Comparison of ENCODE assay signal across 8 cellular contexts in the genomic region with DNA sequence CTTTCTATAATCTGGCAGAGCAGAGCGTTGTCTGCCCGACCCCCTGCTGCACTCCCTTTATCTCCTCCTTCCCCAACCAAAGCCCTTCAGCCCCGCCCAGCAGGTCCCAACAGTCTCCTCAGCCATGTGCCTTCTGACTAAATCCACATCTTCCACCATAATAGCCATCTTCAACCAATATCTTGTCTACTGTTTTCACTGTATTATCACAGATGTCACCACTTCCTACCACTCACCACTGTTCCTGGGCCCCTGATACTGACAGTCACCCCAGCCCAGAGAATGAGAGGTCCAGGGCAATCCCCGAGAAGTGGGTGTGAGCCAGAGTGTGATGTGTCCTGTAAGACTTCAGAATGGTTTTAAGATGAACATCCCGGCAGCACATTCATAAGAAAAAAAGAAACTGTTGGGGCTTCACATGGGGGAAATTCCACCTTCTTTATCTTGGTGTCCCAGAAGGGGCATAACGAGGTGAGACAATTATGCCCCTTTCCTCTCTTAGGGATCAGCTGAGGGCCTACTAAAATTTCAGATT. TPM values are rescaled to one million over a fixed set of nuclear protein-coding genes. Genes with fewer than 3 reads are reported as not detected.
DNase-seq lines count a peak whose midpoint lies in the region; ATAC-seq, FAIRE-seq and TF ChIP-seq lines count a peak whose summit lies in the region.

No MANE protein-coding gene starts in this region.

- peak overlapping the region; percentile 8 for H3K4me3 Mint-ChIP-seq in activated naive CD4-positive, alpha-beta T cell treated with anti-CD3 and anti-CD28 coated beads for 36 hours

- no peak overlapping the region for H3K27ac ChIP-seq in pancreas
- no peak overlapping the region for H3K27ac ChIP-seq in adrenal gland

- H3K4me1 ChIP-seq in pancreas = peaks cover 0 to 13% (median 6%) of the 10 kb centered on the region in 3 donors
- H3K4me1 ChIP-seq in adrenal gland (replicated peaks in 1 of 2) = peaks cover 5 to 31% of the 10 kb centered on the region in 2 donors

- DNase-seq in activated naive CD4-positive, alpha-beta T cell treated with anti-CD3 and anti-CD28 coated beads for 36 hours = peak; percentile 94
- peak; percentile 63 to 82 for DNase-seq in stimulated activated CD8-positive, alpha-beta memory T cell treated with anti-CD3 and anti-CD28 coated beads, Interleukin-7, amount 100 ng/mL, for 48 hours (ENCODE audit: extremely low read depth in 1 of 2, low read depth in 1 of 2)
- DNase-seq in pancreas (no peak), A172 (ENCODE audit: low spot score) (no peak), adrenal gland (no peak)
- no peak for DNase-seq in NK-92 treated with Interleukin-12 subunit alpha and Interleukin-12 subunit beta, amount 100 ng/mL, for 24 hours (lab: John Stamatoyannopoulos, UW)

- H3K27me3 Mint-ChIP-seq in activated naive CD4-positive, alpha-beta T cell treated with anti-CD3 and anti-CD28 coated beads for 36 hours (ENCODE audit: low read depth) = no peaks in the 10 kb centered on the region

- no peak for TF ChIP-seq CTCF in pancreas (IDR thresholded peaks at IDR 0.05)
- TF ChIP-seq CTCF in adrenal gland (IDR thresholded peaks at IDR 0.05) = no peak

- H3K9me3 Mint-ChIP-seq in activated naive CD4-positive, alpha-beta T cell treated with anti-CD3 and anti-CD28 coated beads for 36 hours = peaks cover 1% of the 10 kb centered on the region

- H3K36me3 ChIP-seq in pancreas = no peaks in the 10 kb centered on the region
- H3K36me3 ChIP-seq in adrenal gland (replicated peaks in 1 of 2) = no peaks in the 10 kb centered on the region

- H3K4me1 Mint-ChIP-seq in activated naive CD4-positive, alpha-beta T cell treated with anti-CD3 and anti-CD28 coated beads for 36 hours (ENCODE audit: low read depth) = peaks cover 89% of the 10 kb centered on the region

- H3K27ac Mint-ChIP-seq in activated naive CD4-positive, alpha-beta T cell treated with anti-CD3 and anti-CD28 coated beads for 36 hours = peak overlapping the region; percentile 86

- CTCF ChIA-PET in activated naive CD4-positive, alpha-beta T cell treated with anti-CD3 and anti-CD28 coated beads for 36 hours (lab: Charles Lee) = interaction anchor here (1.1 kb wide), 1 partner anchor 16 kb away, joined by 3 read pairs; no protein-coding TSS in a partner anchor

- 78 to 80% methylated on average over 6 of the region's 6 CpGs for WGBS in pancreas, 2 donors
- 77 to 97% (median 84%) methylated on average over 5 to 6 of the region's 6 CpGs for WGBS in adrenal gland, 4 donors

- intact Hi-C loops in activated naive CD4-positive, alpha-beta T cell treated with anti-CD3 and anti-CD28 coated beads for 36 hours (cut with micrococcal nuclease) = loop anchor here (1.0 to 5.0 kb wide), 11 partner anchors 8 to 1614 kb away; a partner anchor contains a TSS
- intact Hi-C loops in pancreas (cut with DNase I) (no loop called here), adrenal gland (cut with DNase I) (no loop called here)

- peaks cover 13% of the 10 kb centered on the region for H3K36me3 Mint-ChIP-seq in activated naive CD4-positive, alpha-beta T cell treated with anti-CD3 and anti-CD28 coated beads for 36 hours (ENCODE audit: low read depth)

- H3K9me3 ChIP-seq in pancreas (no peaks in the 10 kb centered on the region), adrenal gland (replicated peaks in 1 of 3) (no peaks in the 10 kb centered on the region)

- TF ChIP-seq POLR2A in adrenal gland (IDR thresholded peaks at IDR 0.05) = no peak

- peak; percentile 49 for ATAC-seq in GM19468 (IDR thresholded peaks at IDR 0.05; ENCODE audit: extremely low read depth, unreplicated experiment)
- ATAC-seq in HG03378 (IDR thresholded peaks at IDR 0.05; ENCODE audit: unreplicated experiment) = peak; percentile 71
- ATAC-seq in pancreas = no peak

- H3K27me3 ChIP-seq in pancreas (no peaks in the 10 kb centered on the region), adrenal gland (no peaks in the 10 kb centered on the region)

- no peak for FAIRE-seq in pancreas (lab: Jason Lieb, UNC)

- no peak overlapping the region for H3K4me3 ChIP-seq in pancreas
- H3K4me3 ChIP-seq in adrenal gland = no peak overlapping the region

RNA-seq across cellular contexts. Expression of a gene that starts 25.3 kb away (rescaled TPM):
- total RNA-seq in activated naive CD4-positive, alpha-beta T cell treated with anti-CD3 and anti-CD28 coated beads for 36 hours = 10 to 100 TPM; 43.1 to 44.9 TPM
- total RNA-seq in pancreas (10 to 100 TPM; 24.7 to 53.1 (median 29.6) TPM), adrenal gland (10 to 100 TPM; 29.3 to 53.3 (median 34.5) TPM)
- polyA plus RNA-seq in pancreas (10 to 100 TPM in 1 of 2 donors, 1 to 10 TPM in 1; 8.3 to 12.7 TPM), adrenal gland (10 to 100 TPM in 1 of 3 donors, 1 to 10 TPM in 2; 7.1 to 35.7 (median 9.2) TPM)
- 16.7 and 18.2 TPM in 2 replicates for total RNA-seq in A172 (2014; rRNA removed; shearing (Covaris generic))

Comparison
In these comparisons a context has a peak if more than half of its experiments do, and no peak if none do; other contexts are left out.
1. ATAC-seq: peak in GM19468 (single experiment) and HG03378 (single experiment); none in pancreas (0 of 4).
2. DNase-seq: peak in activated naive CD4-positive, alpha-beta T cell treated with anti-CD3 and anti-CD28 coated beads for 36 hours (single experiment) and stimulated activated CD8-positive, alpha-beta memory T cell treated with anti-CD3 and anti-CD28 coated beads, Interleukin-7, amount 100 ng/mL, for 48 hours (2 of 2); none in pancreas (0 of 6), A172 (single experiment), NK-92 treated with Interleukin-12 subunit alpha and Interleukin-12 subunit beta, amount 100 ng/mL, for 24 hours (single experiment) and adrenal gland (0 of 7).